Comparison of ENCODE assay signal across 10 cellular contexts in the genomic region with DNA sequence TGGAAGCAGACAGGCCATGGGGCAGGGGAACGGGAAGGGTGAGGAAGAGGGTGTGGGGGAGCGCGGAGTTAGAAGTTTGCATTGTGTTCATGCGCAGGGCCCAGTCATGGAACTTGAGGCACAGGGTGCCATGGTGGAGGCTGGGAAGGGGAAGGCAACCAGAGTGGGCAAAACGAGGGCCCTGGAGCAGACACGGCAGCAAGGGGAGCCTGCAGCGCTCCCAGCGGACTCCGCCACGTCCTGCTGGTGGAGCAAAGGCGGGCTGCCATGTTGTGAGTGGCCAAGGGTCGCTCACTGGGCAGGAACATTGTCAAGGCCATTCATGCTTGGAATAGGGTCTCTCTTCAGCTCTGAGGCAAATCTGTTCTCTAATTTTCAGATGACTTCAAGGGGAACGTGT. TPM values are rescaled to one million over a fixed set of nuclear protein-coding genes. Genes with fewer than 3 reads are reported as not detected.
"Had no signal": no experiment of that assay in that cellular context is flagged by ENCODE, and none has a peak within 500 bp of the region (broad histone marks: within the 10 kb centered on the region; RNA-seq: fewer than 3 reads in every experiment).

No MANE protein-coding gene starts in this region.

- H3K4me3 Mint-ChIP-seq: activated T-cell treated with anti-CD3 and anti-CD28 coated beads, Interleukin-2, amount 50 U/mL, for 72 hours had no signal

- DNase-seq: activated CD4-positive, alpha-beta T cell treated with anti-CD3 and anti-CD28 coated beads, Interleukin-2, amount 50 U/mL, for 1 hour; activated T-cell treated with anti-CD3 and anti-CD28 coated beads, Interleukin-2, amount 50 U/mL, for 72 hours; left cardiac atrium; lower lobe of right lung; midbrain; T-helper 1 cell; uterus had no signal

- H3K27ac Mint-ChIP-seq: activated T-cell treated with anti-CD3 and anti-CD28 coated beads, Interleukin-2, amount 50 U/mL, for 72 hours had no signal

- H3K9me3 Mint-ChIP-seq: activated T-cell treated with anti-CD3 and anti-CD28 coated beads, Interleukin-2, amount 50 U/mL, for 72 hours had no signal

- ATAC-seq: activated T-cell treated with anti-CD3 and anti-CD28 coated beads, Interleukin-2, amount 50 U/mL, for 72 hours; sciatic nerve had no signal

RNA-seq across cellular contexts. Expression of a gene that starts 20.5 kb away (rescaled TPM):
- total RNA-seq: fibroblast of villous mesenchyme, SK-MEL-5 had no signal
